1 cellular context compared by ENCODE assay signal in the genomic region with DNA sequence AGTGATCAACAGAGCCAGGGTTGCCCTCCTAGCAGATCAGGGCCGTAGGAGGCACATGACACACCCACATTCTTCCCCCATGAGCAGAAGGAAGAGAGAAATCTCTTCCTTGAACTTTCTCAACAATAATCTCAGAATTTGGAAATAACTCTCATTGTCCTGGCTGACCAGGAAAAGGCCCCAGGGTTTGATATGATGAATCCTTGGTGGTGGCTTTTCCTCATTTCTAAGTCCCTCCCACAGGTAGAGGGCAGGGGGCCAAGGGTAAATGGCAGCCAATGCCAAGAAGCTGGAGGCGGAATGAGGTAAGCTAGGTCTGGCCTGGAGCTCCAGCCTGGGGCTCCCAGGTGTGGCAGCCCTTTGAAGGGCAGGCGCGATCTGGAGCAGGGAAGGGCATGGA.
TF ChIP-seq lines count a peak whose summit lies in the region.

No MANE protein-coding gene starts in this region.

TF ChIP-seq in SK-N-SH, 30 proteins besides CTCF, POLR2A, EP300 and RAD21 (continued from another document):
- TF ChIP-seq, protein P1, sequence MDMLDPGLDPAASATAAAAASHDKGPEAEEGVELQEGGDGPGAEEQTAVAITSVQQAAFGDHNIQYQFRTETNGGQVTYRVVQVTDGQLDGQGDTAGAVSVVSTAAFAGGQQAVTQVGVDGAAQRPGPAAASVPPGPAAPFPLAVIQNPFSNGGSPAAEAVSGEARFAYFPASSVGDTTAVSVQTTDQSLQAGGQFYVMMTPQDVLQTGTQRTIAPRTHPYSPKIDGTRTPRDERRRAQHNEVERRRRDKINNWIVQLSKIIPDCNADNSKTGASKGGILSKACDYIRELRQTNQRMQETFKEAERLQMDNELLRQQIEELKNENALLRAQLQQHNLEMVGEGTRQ (IDR thresholded peaks at IDR 0.05; ENCODE audit: borderline replicate concordance, low read depth, low read length), result no peak
- TF ChIP-seq FOXM1 (IDR thresholded peaks at IDR 0.05; ENCODE audit: low read depth) (no peak), POLR2AphosphoS5 (IDR thresholded peaks at IDR 0.05; ENCODE audit: low read depth, low read length) (no peak), TAF1 (IDR thresholded peaks at IDR 0.05; ENCODE audit: borderline replicate concordance, low read depth, low read length) (no peak)
- TF ChIP-seq, protein P2, sequence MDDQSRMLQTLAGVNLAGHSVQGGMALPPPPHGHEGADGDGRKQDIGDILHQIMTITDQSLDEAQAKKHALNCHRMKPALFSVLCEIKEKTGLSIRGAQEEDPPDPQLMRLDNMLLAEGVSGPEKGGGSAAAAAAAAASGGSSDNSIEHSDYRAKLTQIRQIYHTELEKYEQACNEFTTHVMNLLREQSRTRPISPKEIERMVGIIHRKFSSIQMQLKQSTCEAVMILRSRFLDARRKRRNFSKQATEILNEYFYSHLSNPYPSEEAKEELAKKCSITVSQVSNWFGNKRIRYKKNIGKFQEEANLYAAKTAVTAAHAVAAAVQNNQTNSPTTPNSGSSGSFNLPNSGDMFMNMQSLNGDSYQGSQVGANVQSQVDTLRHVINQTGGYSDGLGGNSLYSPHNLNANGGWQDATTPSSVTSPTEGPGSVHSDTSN (IDR thresholded peaks at IDR 0.05), result no peak
TF ChIP-seq in SK-N-SH: peak in this region for 0.
